Comparison of ENCODE assay signal across 1 cellular context in genomic region chr18:13712400-13713131, GRCh38.
TF ChIP-seq lines count a peak whose summit lies in the region.

No MANE protein-coding gene starts in this region.

TF ChIP-seq in GM23338, 12 proteins besides CTCF, POLR2A, EP300 and RAD21 (continued from another document):
- no peak for TF ChIP-seq ZNF462 (CRISPR knock-in tag; IDR thresholded peaks at IDR 0.05)
